ENCODE assay signal across 8 cellular contexts in the genomic region with DNA sequence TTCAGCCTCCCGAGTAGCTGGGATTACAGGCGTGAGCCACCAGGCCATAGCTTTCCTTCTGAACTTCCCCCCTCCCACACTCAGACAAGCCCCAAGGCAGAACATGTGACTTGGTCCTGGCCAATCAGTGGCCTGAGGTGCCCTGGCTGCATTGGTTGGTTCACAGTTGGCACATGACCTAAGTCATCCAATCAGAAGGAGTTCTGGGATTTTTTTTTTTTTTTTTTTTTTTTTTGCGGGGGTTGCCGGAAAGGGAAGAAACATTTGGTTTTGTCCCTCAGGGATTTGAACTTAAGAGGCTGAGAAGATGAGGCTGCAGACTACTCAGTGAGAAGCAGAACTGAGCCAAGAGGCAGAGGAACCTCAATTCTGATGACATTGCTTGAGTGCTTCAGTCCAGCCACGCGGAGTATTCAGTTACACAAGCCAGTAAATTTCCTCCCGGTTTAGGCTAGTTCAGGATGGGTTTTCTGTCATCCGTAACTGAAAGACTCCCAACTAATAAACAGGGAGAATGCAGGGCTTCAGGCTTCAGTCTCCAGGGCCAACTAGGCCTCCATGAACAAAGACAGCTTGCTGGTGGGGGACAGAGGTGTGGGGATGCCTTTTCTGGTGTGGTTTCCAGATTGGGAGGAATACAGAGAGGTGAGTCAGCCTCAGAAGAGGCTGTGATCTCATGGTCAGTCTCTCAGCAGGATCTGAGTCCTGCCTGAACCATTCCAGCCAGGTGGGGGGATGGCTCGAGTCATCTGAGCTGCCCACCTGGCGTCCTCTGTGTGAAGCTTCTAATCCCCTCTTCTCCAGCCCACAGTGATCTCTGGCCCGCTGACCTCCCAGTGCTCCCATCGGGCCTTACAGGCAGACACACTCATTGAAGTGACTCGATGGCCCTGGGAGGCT. TPM values are rescaled to one million over a fixed set of nuclear protein-coding genes. Genes with fewer than 3 reads are reported as not detected.
A peak's percentile ranks its signal among the peaks of the same experiment; 100 is the strongest.
DNase-seq lines count a peak whose midpoint lies in the region; ATAC-seq and TF ChIP-seq lines count a peak whose summit lies in the region.

No MANE protein-coding gene starts in this region.

- peaks cover 35% of the 10 kb centered on the region for H3K4me1 Mint-ChIP-seq in CD14-positive monocyte

- DNase-seq in CD14-positive monocyte (ENCODE audit: low spot score): no peak
- peak; percentile 99 for DNase-seq in NB4 (ENCODE audit: low read depth)
- DNase-seq in astrocyte of the spinal cord (ENCODE audit: low read depth, low spot score): peak; percentile 59
- DNase-seq in renal cortical epithelial cell (ENCODE audit: low read depth): peak; percentile 59
- DNase-seq in NCI-H345 treated with DMSO at 0.1 percent for 48 hours (lab: John Stamatoyannopoulos, UW; ENCODE audit: unreplicated experiment): no peak
- DNase-seq in DMS 273 (lab: John Stamatoyannopoulos, UW; ENCODE audit: unreplicated experiment): no peak

- H3K27me3 Mint-ChIP-seq in CD14-positive monocyte (ENCODE audit: low read depth in 3 of 3): peaks cover 7 to 27% (median 10%) of the 10 kb centered on the region in 3 donors

- peaks cover 9 to 20% of the 10 kb centered on the region in 2 donors for H3K36me3 Mint-ChIP-seq in CD14-positive monocyte

- H3K4me3 ChIP-seq in NB4 (ENCODE audit: low read depth, low read length): peak overlapping the region; percentile 35
- no peak overlapping the region for H3K4me3 ChIP-seq in astrocyte of the spinal cord (ENCODE audit: low read depth, low read length)

- peak; percentile 44 for TF ChIP-seq POLR2A in NB4 (IDR thresholded peaks at IDR 0.05; ENCODE audit: extremely low read depth, insufficient read length)

- peaks cover 3 to 10% (median 8%) of the 10 kb centered on the region in 7 donors for H3K9me3 Mint-ChIP-seq in CD14-positive monocyte

- no peak overlapping the region for H3K4me3 Mint-ChIP-seq in CD14-positive monocyte

- intact Hi-C loops in CD14-positive monocyte (cut with micrococcal nuclease): loop anchor here (5.0 to 10.0 kb wide), 3 partner anchors 35 to 203 kb away; no protein-coding TSS in a partner anchor

- peak overlapping the region in 5 of 7 donors; percentile 7 to 78 (median 48) for H3K27ac Mint-ChIP-seq in CD14-positive monocyte

- in situ Hi-C loops in astrocyte of the spinal cord (cut with HindIII; ENCODE audit: low sequenced_read_pairs): no loop called here

- ATAC-seq in GM18907 (IDR thresholded peaks at IDR 0.05; ENCODE audit: unreplicated experiment): peak; percentile 26
- ATAC-seq in GM21528 (IDR thresholded peaks at IDR 0.05; ENCODE audit: low FRiP score, unreplicated experiment): no peak

- no peak for TF ChIP-seq CTCF in CD14-positive monocyte (IDR thresholded peaks at IDR 0.05)
- TF ChIP-seq CTCF in NB4 (IDR thresholded peaks at IDR 0.05; ENCODE audit: low read depth, low read length): no peak
- no peak for TF ChIP-seq CTCF in astrocyte of the spinal cord (IDR thresholded peaks at IDR 0.05; ENCODE audit: low read depth, low read length)

RNA-seq across cellular contexts. Expression of a gene that starts 9.2 kb away (rescaled TPM):
- 1,000 to 10,000 TPM; 1,072 to 1,127 TPM for polyA plus RNA-seq in CD14-positive monocyte
- 594 and 977 TPM in 2 replicates for total RNA-seq in renal cortical epithelial cell

Comparison
In these comparisons a context has a peak if more than half of its experiments do, and no peak if none do; other contexts are left out.
1. DNase-seq: peak in NB4 (single experiment), astrocyte of the spinal cord (single experiment) and renal cortical epithelial cell (single experiment); none in CD14-positive monocyte (single experiment), NCI-H345 treated with DMSO at 0.1 percent for 48 hours (single experiment) and DMS 273 (single experiment).